In genomic region chr11:61411589-61411988, GRCh38 we compare ENCODE assay signal across 16 cellular contexts. TPM values are rescaled to one million over a fixed set of nuclear protein-coding genes. Genes with fewer than 3 reads are reported as not detected.
DNase-seq lines count a peak whose midpoint lies in the region; FAIRE-seq and TF ChIP-seq lines count a peak whose summit lies in the region.
"Had no signal": no experiment of that assay in that cellular context is flagged by ENCODE, and none has a peak within 500 bp of the region (broad histone marks: within the 10 kb centered on the region; RNA-seq: fewer than 3 reads in every experiment).

No MANE protein-coding gene starts in this region.

- H3K56ac ChIP-seq in H1 (replicated peaks; ENCODE audit: insufficient read length, low read depth, low read length): no peak overlapping the region

- CTCF ChIA-PET in H1 (lab: Charles Lee; ENCODE audit: partially characterized antibody): no interaction called here

- H3K18ac ChIP-seq in H1 (ENCODE audit: extremely low read depth, low read length): no peak overlapping the region

- H4K91ac ChIP-seq in H1 (replicated peaks; ENCODE audit: insufficient read length, low read length): no peak overlapping the region

- no peak overlapping the region for H2BK20ac ChIP-seq in H1 (ENCODE audit: low read length)

- no peaks in the 10 kb centered on the region for H3K9me3 ChIP-seq in H1 (ENCODE audit: insufficient read depth in 2 of 2, low read depth in 1 of 2, low read length in 1 of 2)

- H4K5ac ChIP-seq in H1 (ENCODE audit: insufficient read length, low read depth, low read length): no peak overlapping the region

- H3K23ac ChIP-seq in H1 (ENCODE audit: insufficient read length): no peak overlapping the region

- in situ Hi-C loops in G401 (cut with HindIII; ENCODE audit: low sequenced_read_pairs): no loop called here

- WGBS in H1 (ENCODE audit: extremely low coverage in 1 of 2, insufficient coverage in 1 of 2, insufficient read length in 1 of 2, insufficient replicate concordance in 2 of 2, low coverage in 1 of 2, low lambda C conversion rate in 2 of 2, missing lambda C conversion rate in 1 of 2), 2 experiments: 85% methylated on average over 9 of the region's 9 CpGs; no CpG with 5 or more reads in 1 of the 2 experiments

- H2BK15ac ChIP-seq in H1 (ENCODE audit: low read length): no peak overlapping the region

- H3K27ac ChIP-seq in H1 (ENCODE audit: low read depth, low read length): no peak overlapping the region
- H3K27ac ChIP-seq: SK-N-MC had no signal

- H3K79me1 ChIP-seq in H1 (ENCODE audit: low read depth, low read length): no peaks in the 10 kb centered on the region; the same call in 1 of the 2 replicates

- H2BK5ac ChIP-seq in H1 (ENCODE audit: low read depth, low read length): no peak overlapping the region

- TF ChIP-seq CTCF in H1 (IDR thresholded peaks at IDR 0.05; ENCODE audit: control extremely low read depth in 1 of 3, insufficient read depth in 1 of 3, low read depth in 1 of 3, low read length in 3 of 3): no peak

- H2BK12ac ChIP-seq in H1 (ENCODE audit: low read depth, low read length): no peak overlapping the region

- H3K4me3 ChIP-seq in H1 (ENCODE audit: extremely low read depth in 1 of 4, insufficient read depth in 2 of 4, low read depth in 3 of 4, low read length in 4 of 4): no peak overlapping the region
- H3K4me3 ChIP-seq: GM23338, SK-N-MC had no signal

- POLR2A ChIA-PET in H1 (lab: Charles Lee; ENCODE audit: partially characterized antibody): interaction anchor here (0.6 to 11.2 kb wide), 4 partner anchors 10 to 76 kb away, joined by 3 to 94 read pairs (median 14); partner anchors contain the start of genes CPSF7 and SDHAF2

- no peaks in the 10 kb centered on the region for H3K4me1 ChIP-seq in H1 (replicated peaks in 1 of 4; ENCODE audit: control insufficient read depth in 3 of 4, insufficient read depth in 4 of 4, low read length in 3 of 4)

- DNase-seq in GM12891 (ENCODE audit: insufficient read length, low spot score) (no peak), H1 (ENCODE audit: low read depth in 1 of 2, low spot score in 2 of 2) (no peak), NCI-H82 treated with DMSO at 0.1 percent for 48 hours (lab: John Stamatoyannopoulos, UW; ENCODE audit: unreplicated experiment) (no peak), G401 (ENCODE audit: low spot score) (no peak)
- DNase-seq: C1 segment of cervical spinal cord, DMS 273 treated with DMSO at 0.1 percent for 48 hours, GF-D8, MV-4-11, NCI-H1417, NCI-H187 treated with DMSO at 0.1 percent for 48 hours, NCI-H345, NCI-H526, Right ventricle myocardium superior had no signal

- H3K9ac ChIP-seq in H1 (replicated peaks in 1 of 4; ENCODE audit: extremely low read depth in 1 of 4, low read depth in 3 of 4, low read length in 3 of 4): no peak overlapping the region

- TF ChIP-seq POLR2A in GM12891 (IDR thresholded peaks at IDR 0.05; ENCODE audit: low read depth, low read length) (peak; percentile 54), H1 (IDR thresholded peaks at IDR 0.05; ENCODE audit: control extremely low read depth in 1 of 2, low read depth in 2 of 2, low read length in 2 of 2) (no peak)

- no peak overlapping the region for H3K4ac ChIP-seq in H1 (replicated peaks; ENCODE audit: insufficient read length, low read depth, low read length)

- no peak for TF ChIP-seq EP300 in H1 (IDR thresholded peaks at IDR 0.05; ENCODE audit: borderline replicate concordance in 1 of 2, low read depth in 2 of 2, low read length in 2 of 2)

- no peak overlapping the region for H3K14ac ChIP-seq in H1 (ENCODE audit: insufficient read length)

- no peaks in the 10 kb centered on the region for H3K23me2 ChIP-seq in H1 (ENCODE audit: low read depth, low read length)

- no peaks in the 10 kb centered on the region for H3K27me3 ChIP-seq in H1 (replicated peaks in 1 of 4; ENCODE audit: control insufficient read depth in 3 of 4, extremely low read depth in 1 of 4, insufficient read depth in 3 of 4, low read length in 3 of 4)

- H2AK5ac ChIP-seq in H1 (ENCODE audit: low read depth, low read length): no peak overlapping the region

- H4K20me1 ChIP-seq in H1 (replicated peaks in 1 of 2; ENCODE audit: control insufficient read depth in 1 of 2, insufficient read depth in 2 of 2, low read length in 2 of 2): peaks cover 0 to 14% of the 10 kb centered on the region in 2 experiments

- peaks cover 51 to 93% (median 81%) of the 10 kb centered on the region in 4 experiments for H3K36me3 ChIP-seq in H1 (ENCODE audit: control insufficient read depth in 2 of 4, insufficient read depth in 4 of 4, low read length in 3 of 4)

- no peak overlapping the region for H4K8ac ChIP-seq in H1 (ENCODE audit: extremely low read depth, insufficient read depth, low read length)

- FAIRE-seq in GM12891 (lab: Jason Lieb, UNC) (no peak), H1 (lab: Jason Lieb, UNC) (no peak)
- FAIRE-seq: RCC 7860 had no signal

- no peaks in the 10 kb centered on the region for H3K79me2 ChIP-seq in H1 (ENCODE audit: control insufficient read depth in 1 of 2, insufficient read depth in 2 of 2, low read length in 2 of 2)

- no peak overlapping the region for H2BK120ac ChIP-seq in H1 (replicated peaks; ENCODE audit: low read depth, low read length)

- no peak overlapping the region for H3K4me2 ChIP-seq in H1 (ENCODE audit: insufficient read depth in 1 of 2, low read depth in 2 of 2, low read length in 2 of 2)
- H3K4me2 ChIP-seq: GM23338 had no signal

- no peak overlapping the region for H2AFZ ChIP-seq in H1 (ENCODE audit: low read length)
- H2AFZ ChIP-seq: GM23338 had no signal

- TF ChIP-seq RAD21 in H1 (IDR thresholded peaks at IDR 0.05 in 1 of 2, conservative IDR thresholded peaks at IDR 0.05 in 1 of 2; ENCODE audit: low read depth in 2 of 2, low read length in 2 of 2): no peak

RNA-seq across cellular contexts. Expression of gene CPSF7, which starts 18.2 kb away (rescaled TPM):
- 47.3 TPM for polyA plus RNA-seq in GM12891 (2012; ENCODE audit: low read depth, missing spikeins)
- total RNA-seq in H1 (2021; fragmentation: NEBNext Ultra II Directional; extraction: Animal tissue kit (Norgen Biotek cat#: 25700)): 95.9 and 96.7 TPM in 2 replicates
- 122 and 192 TPM in 2 replicates for polyA plus RNA-seq in H1 (2011; rRNA removed)
- polyA plus RNA-seq in H1 (2011; cell fraction: cytosol; rRNA removed): 73.1 TPM
- 165 TPM for polyA plus RNA-seq in H1 (2011; cell fraction: nucleus; rRNA removed)
- 82.2 to 93.9 TPM (median 85.7 TPM) in 4 replicates for polyA plus RNA-seq in H1 (2012, experiment 1 of 2)
- polyA plus RNA-seq in H1 (2012, experiment 2 of 2): 63.8 TPM
- polyA plus RNA-seq in H1 (2013, experiment 1 of 2): 93.6 TPM
- 81.2 TPM for polyA plus RNA-seq in H1 (2013, experiment 2 of 2)
- 117 and 159 TPM in 2 replicates for polyA minus RNA-seq in H1 (2011; rRNA and poly(A)+ RNA removed)
- polyA minus RNA-seq in H1 (2011; cell fraction: cytosol; rRNA and poly(A)+ RNA removed): 53.3 TPM
- 65.8 TPM for polyA minus RNA-seq in H1 (2011; cell fraction: nucleus; rRNA and poly(A)+ RNA removed)
- total RNA-seq in G401 (2014; rRNA removed; shearing (Covaris generic)): 29.5 and 39.1 TPM in 2 replicates

RNA-seq across cellular contexts. Expression of gene SDHAF2, which starts 18.3 kb away (rescaled TPM):
- 44.5 TPM for polyA plus RNA-seq in GM12891 (2012; ENCODE audit: low read depth, missing spikeins)
- 41.0 and 44.8 TPM in 2 replicates for total RNA-seq in H1 (2021; fragmentation: NEBNext Ultra II Directional; extraction: Animal tissue kit (Norgen Biotek cat#: 25700))
- 81.1 and 114 TPM in 2 replicates for polyA plus RNA-seq in H1 (2011; rRNA removed)
- 83.3 TPM for polyA plus RNA-seq in H1 (2011; cell fraction: cytosol; rRNA removed)
- 57.3 TPM for polyA plus RNA-seq in H1 (2011; cell fraction: nucleus; rRNA removed)
- polyA plus RNA-seq in H1 (2012, experiment 1 of 2): 37.7 to 52.7 TPM (median 50.5 TPM) in 4 replicates
- polyA plus RNA-seq in H1 (2012, experiment 2 of 2): 45.4 TPM
- polyA plus RNA-seq in H1 (2013, experiment 1 of 2): 19.4 TPM
- 17.6 TPM for polyA plus RNA-seq in H1 (2013, experiment 2 of 2)
- 90.8 and 94.9 TPM in 2 replicates for polyA minus RNA-seq in H1 (2011; rRNA and poly(A)+ RNA removed)
- polyA minus RNA-seq in H1 (2011; cell fraction: cytosol; rRNA and poly(A)+ RNA removed): 22.8 TPM
- polyA minus RNA-seq in H1 (2011; cell fraction: nucleus; rRNA and poly(A)+ RNA removed): 72.0 TPM
- total RNA-seq in G401 (2014; rRNA removed; shearing (Covaris generic)): 19.5 and 22.3 TPM in 2 replicates

RNA-seq across cellular contexts. Expression of gene TMEM216, which starts 19.2 kb away (rescaled TPM):
- 7.3 TPM for polyA plus RNA-seq in GM12891 (2012; ENCODE audit: low read depth, missing spikeins)
- 20.7 and 24.3 TPM in 2 replicates for total RNA-seq in H1 (2021; fragmentation: NEBNext Ultra II Directional; extraction: Animal tissue kit (Norgen Biotek cat#: 25700))
- 71.3 and 103 TPM in 2 replicates for polyA plus RNA-seq in H1 (2011; rRNA removed)
- 62.9 TPM for polyA plus RNA-seq in H1 (2011; cell fraction: cytosol; rRNA removed)
- 38.4 TPM for polyA plus RNA-seq in H1 (2011; cell fraction: nucleus; rRNA removed)
- 26.2 to 31.1 TPM (median 31.0 TPM) in 4 replicates for polyA plus RNA-seq in H1 (2012, experiment 1 of 2)
- polyA plus RNA-seq in H1 (2012, experiment 2 of 2): 39.9 TPM
- polyA plus RNA-seq in H1 (2013, experiment 1 of 2): 32.2 TPM
- 37.1 TPM for polyA plus RNA-seq in H1 (2013, experiment 2 of 2)
- 39.2 and 44.9 TPM in 2 replicates for polyA minus RNA-seq in H1 (2011; rRNA and poly(A)+ RNA removed)
- 15.4 TPM for polyA minus RNA-seq in H1 (2011; cell fraction: cytosol; rRNA and poly(A)+ RNA removed)
- 14.3 TPM for polyA minus RNA-seq in H1 (2011; cell fraction: nucleus; rRNA and poly(A)+ RNA removed)
- not detected in 2 replicates for total RNA-seq in G401 (2014; rRNA removed; shearing (Covaris generic))

RNA-seq across cellular contexts. Expression of gene TMEM138, which starts 49.4 kb away (rescaled TPM):
- 31.8 TPM for polyA plus RNA-seq in GM12891 (2012; ENCODE audit: low read depth, missing spikeins)
- total RNA-seq in H1 (2021; fragmentation: NEBNext Ultra II Directional; extraction: Animal tissue kit (Norgen Biotek cat#: 25700)): 32.9 and 35.3 TPM in 2 replicates
- 48.6 and 59.0 TPM in 2 replicates for polyA plus RNA-seq in H1 (2011; rRNA removed)
- 49.3 TPM for polyA plus RNA-seq in H1 (2011; cell fraction: cytosol; rRNA removed)
- 94.3 TPM for polyA plus RNA-seq in H1 (2011; cell fraction: nucleus; rRNA removed)
- 30.9 to 37.5 TPM (median 36.8 TPM) in 4 replicates for polyA plus RNA-seq in H1 (2012, experiment 1 of 2)
- 31.0 TPM for polyA plus RNA-seq in H1 (2012, experiment 2 of 2)
- 56.1 TPM for polyA plus RNA-seq in H1 (2013, experiment 1 of 2)
- polyA plus RNA-seq in H1 (2013, experiment 2 of 2): 65.4 TPM
- 63.9 and 87.5 TPM in 2 replicates for polyA minus RNA-seq in H1 (2011; rRNA and poly(A)+ RNA removed)
- polyA minus RNA-seq in H1 (2011; cell fraction: cytosol; rRNA and poly(A)+ RNA removed): 18.3 TPM
- polyA minus RNA-seq in H1 (2011; cell fraction: nucleus; rRNA and poly(A)+ RNA removed): 51.2 TPM
- 16.7 and 18.1 TPM in 2 replicates for total RNA-seq in G401 (2014; rRNA removed; shearing (Covaris generic))

RNA-seq across cellular contexts. Expression of gene CYB561A3, which starts 49.9 kb away (rescaled TPM):
- 37.5 TPM for polyA plus RNA-seq in GM12891 (2012; ENCODE audit: low read depth, missing spikeins)
- total RNA-seq in H1 (2021; fragmentation: NEBNext Ultra II Directional; extraction: Animal tissue kit (Norgen Biotek cat#: 25700)): 29.6 and 32.5 TPM in 2 replicates
- polyA plus RNA-seq in H1 (2011; rRNA removed): 41.2 and 58.0 TPM in 2 replicates
- polyA plus RNA-seq in H1 (2011; cell fraction: cytosol; rRNA removed): 41.0 TPM
- polyA plus RNA-seq in H1 (2011; cell fraction: nucleus; rRNA removed): 78.6 TPM
- 22.0 to 30.7 TPM (median 26.6 TPM) in 4 replicates for polyA plus RNA-seq in H1 (2012, experiment 1 of 2)
- polyA plus RNA-seq in H1 (2012, experiment 2 of 2): 26.9 TPM
- 23.7 TPM for polyA plus RNA-seq in H1 (2013, experiment 1 of 2)
- 19.1 TPM for polyA plus RNA-seq in H1 (2013, experiment 2 of 2)
- 40.7 and 45.3 TPM in 2 replicates for polyA minus RNA-seq in H1 (2011; rRNA and poly(A)+ RNA removed)
- polyA minus RNA-seq in H1 (2011; cell fraction: cytosol; rRNA and poly(A)+ RNA removed): 14.2 TPM
- polyA minus RNA-seq in H1 (2011; cell fraction: nucleus; rRNA and poly(A)+ RNA removed): 18.9 TPM
- total RNA-seq in G401 (2014; rRNA removed; shearing (Covaris generic)): 19.0 and 20.4 TPM in 2 replicates

Comparison
In these comparisons a context has a peak if more than half of its experiments do, and no peak if none do; other contexts are left out.
1. RNA of gene TMEM216, which starts 19.2 kb away (total RNA-seq): 20.7 to 24.3 TPM in H1; not detected in G401; every median in the first group is over 10 times any median in the second.